ENCODE assay signal across 12 cellular contexts in the genomic region with DNA sequence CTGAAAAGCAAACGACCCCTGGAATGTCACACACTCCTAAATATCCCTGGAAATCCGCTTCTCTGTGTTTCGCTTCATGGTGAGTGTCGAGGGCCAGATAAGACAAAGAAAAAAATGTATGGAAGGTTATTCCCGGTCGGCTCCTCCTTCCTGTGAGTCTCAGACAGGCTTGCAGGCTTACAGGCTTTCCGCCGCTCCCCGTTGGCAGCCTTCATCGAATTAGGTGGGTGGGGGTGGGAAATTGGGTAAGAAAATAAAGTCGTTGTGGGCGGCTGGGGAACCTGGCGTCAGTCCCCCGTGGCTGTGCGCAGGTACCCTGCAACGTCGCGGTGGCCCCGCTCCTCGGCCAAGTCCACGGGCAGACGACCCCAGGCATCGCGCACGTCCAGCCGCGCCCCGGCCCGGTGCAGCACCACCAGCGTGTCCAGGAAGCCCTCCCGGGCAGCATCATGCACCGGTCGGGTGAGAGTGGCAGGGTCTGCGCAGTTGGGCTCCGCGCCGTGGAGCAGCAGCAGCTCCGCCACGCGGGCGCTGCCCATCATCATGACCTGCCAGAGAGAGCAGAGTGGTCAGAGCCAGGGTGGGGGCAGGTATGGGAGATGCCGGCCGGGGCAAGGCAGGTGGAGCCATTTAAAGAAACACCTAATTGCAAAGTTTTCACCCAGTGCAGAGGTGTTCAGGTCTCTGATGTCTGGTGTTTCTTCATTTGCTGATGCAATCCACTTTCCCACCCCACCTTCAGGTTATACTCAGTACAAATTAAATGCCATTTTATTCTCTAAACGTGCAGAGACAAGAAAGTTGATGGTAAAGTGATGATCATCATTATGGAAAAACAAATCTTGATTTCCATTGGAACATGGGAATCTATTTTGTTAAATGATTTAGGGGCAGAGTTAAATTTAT. TPM values are rescaled to one million over a fixed set of nuclear protein-coding genes. Genes with fewer than 3 reads are reported as not detected.
DNase-seq lines count a peak whose midpoint lies in the region; ATAC-seq and TF ChIP-seq lines count a peak whose summit lies in the region.
"Had no signal": no experiment of that assay in that cellular context is flagged by ENCODE, and none has a peak within 500 bp of the region (broad histone marks: within the 10 kb centered on the region; RNA-seq: fewer than 3 reads in every experiment).

No MANE protein-coding gene starts in this region.

- H3K9ac ChIP-seq in iPS-20b (ENCODE audit: low read depth, low read length) (no peak overlapping the region), subcutaneous abdominal adipose tissue (ENCODE audit: low read length in 5 of 5) (peak overlapping the region in 1 of 5 donors; percentile 22)

- H3K36me3 ChIP-seq in left ventricle myocardium inferior: no peaks in the 10 kb centered on the region
- H3K36me3 ChIP-seq in iPS-20b (ENCODE audit: insufficient read depth, low read depth, low read length): no peaks in the 10 kb centered on the region
- peaks cover 0 to 8% (median 5%) of the 10 kb centered on the region in 5 donors for H3K36me3 ChIP-seq in subcutaneous abdominal adipose tissue (ENCODE audit: control insufficient read depth in 5 of 5, insufficient read depth in 5 of 5, low read length in 5 of 5)
- H3K36me3 ChIP-seq: SJCRH30 had no signal

- peaks cover 64% of the 10 kb centered on the region for H3K27me3 ChIP-seq in left ventricle myocardium inferior (ENCODE audit: low read depth)
- peaks cover 94% of the 10 kb centered on the region for H3K27me3 ChIP-seq in iPS-20b (ENCODE audit: insufficient read depth, low read length)
- H3K27me3 ChIP-seq in subcutaneous abdominal adipose tissue (ENCODE audit: control insufficient read depth in 5 of 5, insufficient read depth in 4 of 5, low read length in 5 of 5): peaks cover 0 to 13% (median 3%) of the 10 kb centered on the region in 5 donors
- H3K27me3 ChIP-seq: SJCRH30 had no signal

- H3K27ac ChIP-seq in left ventricle myocardium inferior (replicated peaks) (no peak overlapping the region), iPS-20b (ENCODE audit: low read length) (no peak overlapping the region), subcutaneous abdominal adipose tissue (ENCODE audit: low read depth, low read length) (no peak overlapping the region)
- H3K27ac ChIP-seq: C4-2B, left lung, SJCRH30 had no signal

- peaks cover 20% of the 10 kb centered on the region for H3K4me1 ChIP-seq in left ventricle myocardium inferior
- no peaks in the 10 kb centered on the region; the same call in 1 of the 2 replicates for H3K4me1 ChIP-seq in iPS-20b (ENCODE audit: insufficient read depth, low read length)
- H3K4me1 ChIP-seq in subcutaneous abdominal adipose tissue (ENCODE audit: control insufficient read depth in 5 of 5, insufficient read depth in 5 of 5, low read length in 5 of 5): peaks cover 2 to 60% (median 32%) of the 10 kb centered on the region in 5 donors

- H3K4me3 ChIP-seq in left ventricle myocardium inferior: no peak overlapping the region
- H3K4me3 ChIP-seq in iPS-20b (ENCODE audit: low read length): peak overlapping the region; percentile 63
- peak overlapping the region; percentile 13 to 63 (median 45) for H3K4me3 ChIP-seq in subcutaneous abdominal adipose tissue (ENCODE audit: low read depth in 1 of 5, low read length in 5 of 5)
- H3K4me3 ChIP-seq: left lung, SJCRH30 had no signal

- no peak for TF ChIP-seq CTCF in left ventricle myocardium inferior (IDR thresholded peaks at IDR 0.05; ENCODE audit: borderline replicate concordance)

- peak; percentile 30 for DNase-seq in left ventricle myocardium superior
- DNase-seq in left ventricle myocardium inferior: no peak
- DNase-seq in astrocyte of the hippocampus (ENCODE audit: low read depth, low spot score): peak; percentile 61
- no peak for DNase-seq in effector CD8-positive, alpha-beta T cell (lab: John Stamatoyannopoulos, UW)
- DNase-seq in NCI-H1930 (lab: John Stamatoyannopoulos, UW): no peak
- DNase-seq: left lung, NCI-H2081 treated with DMSO at 0.1 percent for 48 hours, SJCRH30 had no signal

- H3K9me3 ChIP-seq in left ventricle myocardium inferior (replicated peaks): no peaks in the 10 kb centered on the region
- no peaks in the 10 kb centered on the region for H3K9me3 ChIP-seq in iPS-20b (ENCODE audit: insufficient read depth, low read depth, low read length)
- H3K9me3 ChIP-seq in subcutaneous abdominal adipose tissue (ENCODE audit: control insufficient read depth in 5 of 5, low read length in 5 of 5): no peaks in the 10 kb centered on the region
- H3K9me3 ChIP-seq: left lung, SJCRH30 had no signal

- intact Hi-C loops in left ventricle myocardium superior (cut with micrococcal nuclease): loop anchor here (5.0 kb wide), 1 partner anchor 194 kb away; no protein-coding TSS in a partner anchor
- intact Hi-C loops in left ventricle myocardium inferior (cut with micrococcal nuclease): loop anchor here (5.0 kb wide), 1 partner anchor 194 kb away; no protein-coding TSS in a partner anchor

- ATAC-seq in left ventricle myocardium superior (no peak), HG03342 (IDR thresholded peaks at IDR 0.05; ENCODE audit: unreplicated experiment) (no peak)
- ATAC-seq: left lung had no signal

RNA-seq across cellular contexts. Expression of a gene that starts 3.2 kb away (rescaled TPM):
- 1.8 TPM for total RNA-seq in left ventricle myocardium superior
- total RNA-seq in left ventricle myocardium inferior: 0.82 TPM

RNA-seq across cellular contexts. Expression of a gene that starts 11.4 kb away (rescaled TPM):
- total RNA-seq in left ventricle myocardium superior (0.17 TPM), left ventricle myocardium inferior (0.30 TPM)

RNA-seq across cellular contexts. Expression of a gene that starts 11.8 kb away (rescaled TPM):
- total RNA-seq in left ventricle myocardium superior: not detected
- 0.30 TPM for total RNA-seq in left ventricle myocardium inferior

Comparison
In these comparisons a context has a peak if more than half of its experiments do, and no peak if none do; other contexts are left out.
1. DNase-seq: peak in left ventricle myocardium superior (single experiment) and astrocyte of the hippocampus (single experiment); none in left ventricle myocardium inferior (single experiment), effector CD8-positive, alpha-beta T cell (single experiment) and NCI-H1930 (0 of 2).